In the genomic region with DNA sequence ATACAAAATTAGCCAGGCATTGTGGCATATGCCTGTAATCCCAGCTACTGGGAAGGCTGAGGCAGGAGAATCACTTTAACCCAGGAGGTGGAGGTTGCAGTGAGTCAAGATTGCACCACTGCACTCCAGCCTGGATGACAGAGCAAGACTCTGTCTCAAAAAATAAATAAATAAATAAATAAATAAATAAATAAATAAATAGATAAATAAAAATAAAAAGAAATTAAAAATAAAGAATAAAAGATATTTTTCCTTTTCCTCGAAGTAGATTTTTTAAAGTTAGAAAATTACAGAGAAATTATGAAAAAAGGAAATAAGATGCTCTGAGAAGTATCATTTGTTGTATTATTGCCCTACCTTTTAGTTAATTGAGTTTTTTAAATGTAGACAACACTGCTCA, we compare ENCODE assay signal across 3 cellular contexts.
DNase-seq lines count a peak whose midpoint lies in the region; ATAC-seq, FAIRE-seq and TF ChIP-seq lines count a peak whose summit lies in the region.
"Not testable (repeated sequence)": the region's sequence is repeated elsewhere in the genome, so short reads cannot be mapped to it uniquely, and the experiment has no call there.

No MANE protein-coding gene starts in this region.

- not testable (repeated sequence) for H3K4me3 ChIP-seq in A549; HEK293 (ENCODE audit: low read depth, low read length)

- FAIRE-seq in A549 (lab: Jason Lieb, UNC), result not testable (repeated sequence)

- not testable (repeated sequence) for H3K9me3 ChIP-seq in A549; HEK293 (ENCODE audit: control insufficient read depth, insufficient read depth, low read depth, low read length)

- TF ChIP-seq EP300 in A549 (IDR thresholded peaks at IDR 0.05), result not testable (repeated sequence)

- peaks cover 62% of the 10 kb centered on the region for H3K9me3 Mint-ChIP-seq in WTC11

- POLR2A ChIA-PET in A549 (lab: Yijun Ruan, JAX); HEK293 (lab: Yijun Ruan, JAX); WTC11 (lab: Charles Lee): not testable (repeated sequence)

- H3K27me3 Mint-ChIP-seq in WTC11 (ENCODE audit: low read depth), result not testable (repeated sequence)

- not testable (repeated sequence) for H3K36me3 ChIP-seq in HEK293 (ENCODE audit: control insufficient read depth in 2 of 2, insufficient read depth in 1 of 2, low read length in 2 of 2)

- H3K36me3 Mint-ChIP-seq in WTC11, result peaks cover 35% of the 10 kb centered on the region

- DNase-seq in A549 (ENCODE audit: low read depth in 1 of 2, low spot score in 1 of 2); WTC11 (ENCODE audit: low spot score): not testable (repeated sequence)

- not testable (repeated sequence) for H3K4me2 ChIP-seq in A549

- CTCF ChIA-PET in A549 (lab: Yijun Ruan, JAX); HEK293 (lab: Yijun Ruan, JAX); WTC11 (lab: Charles Lee): not testable (repeated sequence)

- not testable (repeated sequence) for H3K4me1 ChIP-seq in A549; HEK293 (ENCODE audit: control insufficient read depth, insufficient read depth, low read length)

- ATAC-seq in A549, WTC11: not testable (repeated sequence)

- H3K27ac ChIP-seq in A549; HEK293 (ENCODE audit: extremely low read depth, low read depth, low read length): not testable (repeated sequence)

- H3K27ac Mint-ChIP-seq in WTC11, result not testable (repeated sequence)

- H3K4me1 Mint-ChIP-seq in WTC11, result not testable (repeated sequence)

- not testable (repeated sequence) for TF ChIP-seq CTCF in A549 (IDR thresholded peaks at IDR 0.05); HEK293 (tag by site-specific recombination; IDR thresholded peaks at IDR 0.05); WTC11 (IDR thresholded peaks at IDR 0.05)

- not testable (repeated sequence) for H3K4me3 Mint-ChIP-seq in WTC11

- not testable (repeated sequence) for TF ChIP-seq RAD21 in A549 (conservative IDR thresholded peaks at IDR 0.05 in 1 of 2, IDR thresholded peaks at IDR 0.05 in 1 of 2)

- TF ChIP-seq POLR2A in A549 (IDR thresholded peaks at IDR 0.05; ENCODE audit: low read length), result not testable (repeated sequence)

- WGBS in A549 (ENCODE audit: missing lambda C conversion rate), result 2% methylated on average over 1 of the region's 1 CpG

TF ChIP-seq in A549, 52 proteins besides CTCF, POLR2A, EP300 and RAD21:
- TF ChIP-seq ZC3H11A (IDR thresholded peaks at IDR 0.05), result 0 out of 2 replicates have a peak, but pooled peaks have one; percentile 6

TF ChIP-seq in HEK293, 187 proteins besides CTCF, POLR2A, EP300 and RAD21 (continues in another document):
- TF ChIP-seq, protein P1, sequence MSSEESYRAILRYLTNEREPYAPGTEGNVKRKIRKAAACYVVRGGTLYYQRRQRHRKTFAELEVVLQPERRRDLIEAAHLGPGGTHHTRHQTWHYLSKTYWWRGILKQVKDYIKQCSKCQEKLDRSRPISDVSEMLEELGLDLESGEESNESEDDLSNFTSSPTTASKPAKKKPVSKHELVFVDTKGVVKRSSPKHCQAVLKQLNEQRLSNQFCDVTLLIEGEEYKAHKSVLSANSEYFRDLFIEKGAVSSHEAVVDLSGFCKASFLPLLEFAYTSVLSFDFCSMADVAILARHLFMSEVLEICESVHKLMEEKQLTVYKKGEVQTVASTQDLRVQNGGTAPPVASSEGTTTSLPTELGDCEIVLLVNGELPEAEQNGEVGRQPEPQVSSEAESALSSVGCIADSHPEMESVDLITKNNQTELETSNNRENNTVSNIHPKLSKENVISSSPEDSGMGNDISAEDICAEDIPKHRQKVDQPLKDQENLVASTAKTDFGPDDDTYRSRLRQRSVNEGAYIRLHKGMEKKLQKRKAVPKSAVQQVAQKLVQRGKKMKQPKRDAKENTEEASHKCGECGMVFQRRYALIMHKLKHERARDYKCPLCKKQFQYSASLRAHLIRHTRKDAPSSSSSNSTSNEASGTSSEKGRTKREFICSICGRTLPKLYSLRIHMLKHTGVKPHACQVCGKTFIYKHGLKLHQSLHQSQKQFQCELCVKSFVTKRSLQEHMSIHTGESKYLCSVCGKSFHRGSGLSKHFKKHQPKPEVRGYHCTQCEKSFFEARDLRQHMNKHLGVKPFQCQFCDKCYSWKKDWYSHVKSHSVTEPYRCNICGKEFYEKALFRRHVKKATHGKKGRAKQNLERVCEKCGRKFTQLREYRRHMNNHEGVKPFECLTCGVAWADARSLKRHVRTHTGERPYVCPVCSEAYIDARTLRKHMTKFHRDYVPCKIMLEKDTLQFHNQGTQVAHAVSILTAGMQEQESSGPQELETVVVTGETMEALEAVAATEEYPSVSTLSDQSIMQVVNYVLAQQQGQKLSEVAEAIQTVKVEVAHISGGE (tag by site-specific recombination; conservative IDR thresholded peaks at IDR 0.05; ENCODE audit: low read depth), result peak; percentile 81

TF ChIP-seq in WTC11, 78 proteins besides CTCF, POLR2A, EP300 and RAD21:
- peak; percentile 84; the same call in 1 of the 2 replicates for TF ChIP-seq HMGA2 (CRISPR knock-in tag; IDR thresholded peaks at IDR 0.05)
